In the genomic region with DNA sequence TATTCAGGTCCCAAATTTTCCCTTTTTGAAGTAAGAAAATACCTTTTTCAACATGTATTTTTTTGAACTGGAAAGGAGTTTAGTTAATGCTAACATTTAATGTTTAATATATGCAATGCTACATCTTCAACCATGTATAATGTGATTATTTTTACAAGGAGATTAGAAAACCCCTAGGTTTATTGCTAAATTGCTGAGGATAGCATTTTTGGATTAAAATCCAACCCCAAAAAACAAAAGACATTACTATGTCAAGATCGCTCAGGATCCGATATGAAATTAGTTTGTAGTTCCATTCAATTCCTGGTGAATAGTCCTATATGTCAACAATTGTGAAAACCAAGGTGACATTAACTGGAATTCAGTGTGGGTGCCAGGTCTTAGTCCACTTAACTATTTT, we compare ENCODE assay signal across 9 cellular contexts. TPM values are rescaled to one million over a fixed set of nuclear protein-coding genes. Genes with fewer than 3 reads are reported as not detected.
"Had no signal": no experiment of that assay in that cellular context is flagged by ENCODE, and none has a peak within 500 bp of the region (broad histone marks: within the 10 kb centered on the region; RNA-seq: fewer than 3 reads in every experiment).

No MANE protein-coding gene starts in this region.

- H3K4me3 ChIP-seq: GM23248 had no signal

- H3K9ac ChIP-seq: GM23248, KMS-11 had no signal

- H2AFZ ChIP-seq: GM23248 had no signal

- FAIRE-seq: H54, HTR-8/SVneo had no signal

- H3K27ac ChIP-seq: GM23248, KMS-11 had no signal

- H3K27ac Mint-ChIP-seq: H9 had no signal

- H3K4me2 ChIP-seq: KMS-11 had no signal

- DNase-seq: GM23248, GOT3, H9, HCEC 1CT, KBM-7 had no signal

- H3K4me3 Mint-ChIP-seq: H9 had no signal

- H3K9me3 Mint-ChIP-seq: H9 had no signal

RNA-seq across cellular contexts. Expression of a gene that starts 35.2 kb away (rescaled TPM):
- total RNA-seq: GM23248, H9, HT-29 had no signal
- polyA plus RNA-seq: GM23248 had no signal
